ENCODE assay signal across 16 cellular contexts in the genomic region with DNA sequence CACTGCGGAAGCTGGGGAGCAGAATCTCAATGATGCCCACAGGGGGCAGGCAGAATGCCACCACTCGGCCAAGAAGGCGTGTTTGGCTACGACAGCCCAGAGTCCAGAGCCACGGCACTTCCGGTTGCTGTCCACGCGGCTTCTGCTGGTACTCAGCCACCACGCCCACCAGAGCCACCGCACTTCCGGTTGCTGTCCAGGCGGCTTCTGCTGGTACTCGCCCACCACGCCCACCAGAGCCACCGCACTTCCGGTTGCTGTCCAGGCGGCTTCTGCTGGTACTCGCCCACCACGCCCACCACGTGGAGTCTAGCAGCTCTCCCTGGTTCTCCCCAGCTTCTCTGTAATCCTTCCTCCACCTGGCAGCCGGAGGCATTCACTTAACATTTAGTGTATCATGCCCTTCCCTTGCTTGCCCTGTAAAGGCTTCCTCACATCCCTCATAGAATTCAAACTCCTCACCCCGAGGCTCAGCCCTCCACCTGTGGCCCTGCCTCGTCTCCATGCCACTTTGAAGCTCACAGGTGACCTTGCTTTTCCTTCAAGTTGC. TPM values are rescaled to one million over a fixed set of nuclear protein-coding genes. Genes with fewer than 3 reads are reported as not detected.
"Had no signal": no experiment of that assay in that cellular context is flagged by ENCODE, and none has a peak within 500 bp of the region (broad histone marks: within the 10 kb centered on the region; RNA-seq: fewer than 3 reads in every experiment).

No MANE protein-coding gene starts in this region.

- H3K4me3 ChIP-seq: dorsolateral prefrontal cortex, heart left ventricle, left ventricle myocardium inferior, lower lobe of right lung, right atrium auricular region, sigmoid colon, skin epidermis, thyroid gland had no signal

- H3K4me1 Mint-ChIP-seq: naive thymus-derived CD4-positive, alpha-beta T cell had no signal

- H3K27ac Mint-ChIP-seq: naive thymus-derived CD4-positive, alpha-beta T cell; type B pancreatic cell had no signal

- H3K4me1 ChIP-seq: heart left ventricle, lower lobe of right lung, right atrium auricular region, thyroid gland had no signal

- H3K27me3 ChIP-seq: dorsolateral prefrontal cortex, heart left ventricle, right atrium auricular region, sigmoid colon, thyroid gland had no signal

- H3K27ac ChIP-seq: heart left ventricle, left ventricle myocardium inferior, lower lobe of right lung, right atrium auricular region, sigmoid colon, thyroid gland had no signal

- H3K9me3 ChIP-seq: heart left ventricle, left ventricle myocardium inferior, lower lobe of right lung, right atrium auricular region, sigmoid colon, thyroid gland had no signal

- H3K4me3 Mint-ChIP-seq: naive thymus-derived CD4-positive, alpha-beta T cell; type B pancreatic cell had no signal

- H3K36me3 ChIP-seq: heart left ventricle, left ventricle myocardium inferior, lower lobe of right lung, right atrium auricular region, sigmoid colon, thyroid gland had no signal

- H3K27me3 Mint-ChIP-seq: type B pancreatic cell had no signal

- DNase-seq: cortex of kidney; dorsolateral prefrontal cortex; effector CD8-positive, alpha-beta T cell; heart left ventricle; hypothalamus; islet precursor cell; left ventricle myocardium inferior; lower lobe of right lung; naive thymus-derived CD4-positive, alpha-beta T cell; sigmoid colon; stimulated activated CD4-positive, alpha-beta T cell treated with anti-CD3 and anti-CD28 coated beads, Interleukin-12 subunit alpha, Interleukin-12 subunit beta, amount 100 ng/mL, for 4 hours; stimulated activated naive CD4-positive, alpha-beta T cell treated with Interleukin-2 at 50 U/mL for 16 hours; thyroid gland had no signal

- H3K36me3 Mint-ChIP-seq: naive thymus-derived CD4-positive, alpha-beta T cell had no signal

- ATAC-seq: heart left ventricle; lower lobe of right lung; naive thymus-derived CD4-positive, alpha-beta T cell had no signal

RNA-seq across cellular contexts. Expression of gene APCDD1, which starts 40.1 kb away (rescaled TPM):
- polyA plus RNA-seq: naive thymus-derived CD4-positive, alpha-beta T cell had no signal
